In genomic region chr12:67659296-67659695, GRCh38 we compare ENCODE assay signal across 1 cellular context.
TF ChIP-seq lines count a peak whose summit lies in the region.

No MANE protein-coding gene starts in this region.

TF ChIP-seq in GM12878, 131 proteins besides CTCF, POLR2A, EP300 and RAD21:
- TF ChIP-seq SPI1 (IDR thresholded peaks at IDR 0.05; ENCODE audit: borderline replicate concordance, insufficient read depth, low read depth, low read length), result peak; percentile 9; the same call in 1 of the 2 replicates
- no peak for TF ChIP-seq ZNF592 (IDR thresholded peaks at IDR 0.05)
- TF ChIP-seq BCL11A (IDR thresholded peaks at IDR 0.05; ENCODE audit: low read depth, low read length), result no peak
